In the genomic region with DNA sequence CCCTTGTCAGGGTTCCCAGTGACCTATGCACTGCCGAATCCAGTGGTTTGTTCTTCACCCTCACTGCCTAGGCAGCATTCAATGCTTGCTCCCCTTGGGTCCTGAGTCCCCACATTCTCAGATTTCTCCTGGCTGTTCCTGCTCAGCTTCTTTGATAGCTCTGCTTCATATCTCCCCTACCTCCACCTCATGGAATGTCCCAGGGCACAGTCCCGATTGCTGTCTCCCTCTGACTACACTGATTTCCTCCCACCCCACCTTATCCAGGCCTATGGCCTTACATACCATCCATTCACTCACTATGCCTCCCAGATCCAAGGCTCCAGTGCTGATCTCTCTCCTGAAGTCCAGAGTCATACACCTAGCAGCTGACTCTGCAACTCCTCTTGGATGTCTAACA, we compare ENCODE assay signal across 28 cellular contexts. TPM values are rescaled to one million over a fixed set of nuclear protein-coding genes. Genes with fewer than 3 reads are reported as not detected.
DNase-seq lines count a peak whose midpoint lies in the region; ATAC-seq, FAIRE-seq and TF ChIP-seq lines count a peak whose summit lies in the region.
"Had no signal": no experiment of that assay in that cellular context is flagged by ENCODE, and none has a peak within 500 bp of the region (broad histone marks: within the 10 kb centered on the region; RNA-seq: fewer than 3 reads in every experiment).

No MANE protein-coding gene starts in this region.

- ATAC-seq in left lung (no peak), HG03196 (IDR thresholded peaks at IDR 0.05; ENCODE audit: unreplicated experiment) (no peak), upper lobe of right lung (no peak)
- ATAC-seq: activated CD8-positive, alpha-beta memory T cell treated with anti-CD3 and anti-CD28 coated beads, Interleukin-2, amount 10 ng/mL, durations not matched to agents 7 days and 5 days; effector memory CD8-positive, alpha-beta T cell; mucosa of descending colon; stimulated activated naive B cell treated with anti-CD40 and anti-IgM and Interleukin-4, amounts not matched to agents 10 μg/mL and 1 μg/mL and 100 μg/mL, for 72 hours had no signal

- dilution Hi-C loops in keratinocyte (cut with MboI; ENCODE audit: extremely low pct_ligation_motif_present, low sequenced_read_pairs): no loop called here

- H3K36me3 ChIP-seq in BLaER1 (no peaks in the 10 kb centered on the region), H7 (replicated peaks; ENCODE audit: control insufficient read depth, insufficient read depth, low read length) (no peaks in the 10 kb centered on the region), keratinocyte (ENCODE audit: control insufficient read depth in 2 of 2, extremely low read depth in 1 of 2, insufficient read depth in 2 of 2, low read length in 2 of 2) (peaks cover 0 to 8% of the 10 kb centered on the region in 2 experiments), left lung (no peaks in the 10 kb centered on the region), upper lobe of right lung (no peaks in the 10 kb centered on the region)
- H3K36me3 ChIP-seq: cardiac muscle cell, sigmoid colon had no signal

- no peak overlapping the region for H2AFZ ChIP-seq in keratinocyte (ENCODE audit: control insufficient read depth, low read length)

- H4K20me1 ChIP-seq in BLaER1 (no peaks in the 10 kb centered on the region), keratinocyte (ENCODE audit: control insufficient read depth, extremely low read depth, insufficient read depth, low read length) (peaks cover 7% of the 10 kb centered on the region)

- TF ChIP-seq CTCF in keratinocyte (optimal IDR thresholded peaks at IDR 0.05 in 1 of 3, IDR thresholded peaks at IDR 0.05 in 1 of 3, conservative IDR thresholded peaks at IDR 0.05 in 1 of 3; ENCODE audit: extremely low read depth in 1 of 3, insufficient read depth in 2 of 3, low read length in 3 of 3) (no peak), left lung (IDR thresholded peaks at IDR 0.05) (no peak), upper lobe of right lung (IDR thresholded peaks at IDR 0.05) (no peak)

- H3K79me2 ChIP-seq in keratinocyte (ENCODE audit: control insufficient read depth, insufficient read depth, low read length): peaks cover 12% of the 10 kb centered on the region

- intact Hi-C loops in left lung (cut with DNase I) (loop anchor here in 1 of 2 donors (5.0 kb wide), 1 partner anchor 36 kb away; no protein-coding TSS in a partner anchor), upper lobe of right lung (cut with DNase I) (loop anchor here (5.0 kb wide), 1 partner anchor 36 kb away; no protein-coding TSS in a partner anchor)

- H3K9ac ChIP-seq in BLaER1 (no peak overlapping the region; the same call in 1 of the 2 replicates), keratinocyte (ENCODE audit: control insufficient read depth, extremely low read depth, insufficient read depth, low read length) (no peak overlapping the region)
- H3K9ac ChIP-seq: KMS-11 had no signal

- DNase-seq in H7 (peak; percentile 31), keratinocyte (ENCODE audit: low read depth, low spot score) (no peak), left lung (no peak), upper lobe of right lung (no peak)
- DNase-seq: activated CD4-positive, CD25-positive, alpha-beta regulatory T cell; activated CD8-positive, alpha-beta memory T cell treated with anti-CD3 and anti-CD28 coated beads, Interleukin-2, amount 10 ng/mL, durations not matched to agents 7 days and 5 days; activated naive CD4-positive, alpha-beta T cell treated with anti-CD3 and anti-CD28 coated beads, Interleukin-2, amount 10 ng/mL, durations not matched to agents 7 days and 5 days; DND-41; effector memory CD8-positive, alpha-beta T cell; kidney glomerular epithelial cell; mucosa of descending colon; NCI-H1417 treated with DMSO at 0.1 percent for 48 hours; NCI-H345; NCI-H748 treated with DMSO at 0.1 percent for 48 hours; sigmoid colon; stimulated activated CD4-positive, alpha-beta T cell treated with anti-CD3 and anti-CD28 coated beads, Interleukin-4, amount 100 ng/mL, for 4 hours; stimulated activated naive B cell treated with anti-CD40 and anti-IgM and Interleukin-4, amounts not matched to agents 10 μg/mL and 1 μg/mL and 100 μg/mL, for 72 hours had no signal

- peaks cover 4% of the 10 kb centered on the region for H3K9me1 ChIP-seq in keratinocyte (ENCODE audit: control insufficient read depth, extremely low read depth, insufficient read depth, low read length)

- H3K27ac ChIP-seq in BLaER1: no peak overlapping the region
- no peak overlapping the region for H3K27ac ChIP-seq in keratinocyte (ENCODE audit: control insufficient read depth, insufficient read depth, low read length)
- H3K27ac ChIP-seq in left lung: no peak overlapping the region
- no peak overlapping the region for H3K27ac ChIP-seq in upper lobe of right lung
- H3K27ac ChIP-seq: C4-2B, cardiac muscle cell, coronary artery, KMS-11, sigmoid colon had no signal

- H3K4me3 ChIP-seq in BLaER1: no peak overlapping the region
- H3K4me3 ChIP-seq in H7 (ENCODE audit: insufficient read depth, low read depth, low read length): no peak overlapping the region
- H3K4me3 ChIP-seq in keratinocyte (ENCODE audit: control insufficient read depth in 2 of 3, extremely low read depth in 1 of 3, insufficient read depth in 2 of 3, low read depth in 1 of 3, low read length in 3 of 3): no peak overlapping the region
- no peak overlapping the region for H3K4me3 ChIP-seq in left lung
- no peak overlapping the region for H3K4me3 ChIP-seq in upper lobe of right lung
- H3K4me3 ChIP-seq: cardiac muscle cell, coronary artery, lung, mucosa of descending colon, sigmoid colon had no signal

- H3K4me1 ChIP-seq in BLaER1 (peaks cover 41% of the 10 kb centered on the region), keratinocyte (ENCODE audit: control insufficient read depth, extremely low read depth, insufficient read depth, low read length) (peaks cover 29% of the 10 kb centered on the region), left lung (peaks cover 20 to 28% of the 10 kb centered on the region in 2 donors), upper lobe of right lung (peaks cover 25% of the 10 kb centered on the region)

- no peaks in the 10 kb centered on the region for H3K9me3 ChIP-seq in BLaER1
- no peaks in the 10 kb centered on the region for H3K9me3 ChIP-seq in keratinocyte (ENCODE audit: control insufficient read depth, low read depth, low read length)
- H3K9me3 ChIP-seq in left lung: no peaks in the 10 kb centered on the region
- no peaks in the 10 kb centered on the region for H3K9me3 ChIP-seq in upper lobe of right lung
- H3K9me3 ChIP-seq: mucosa of descending colon, sigmoid colon had no signal

- peak; percentile 29 for FAIRE-seq in keratinocyte (lab: Jason Lieb, UNC)
- FAIRE-seq: RCC 7860 had no signal

- H3K27me3 ChIP-seq in BLaER1 (peaks cover 13% of the 10 kb centered on the region), H7 (ENCODE audit: control insufficient read depth, insufficient read depth, low read length) (peaks cover 17% of the 10 kb centered on the region), keratinocyte (ENCODE audit: control insufficient read depth, extremely low read depth, insufficient read depth, low read length) (no peaks in the 10 kb centered on the region), left lung (no peaks in the 10 kb centered on the region), upper lobe of right lung (no peaks in the 10 kb centered on the region)
- H3K27me3 ChIP-seq: sigmoid colon had no signal

- H3K4me2 ChIP-seq in BLaER1 (peak overlapping the region; percentile 97), keratinocyte (ENCODE audit: control insufficient read depth, extremely low read depth, insufficient read depth, low read depth, low read length) (no peak overlapping the region)
- H3K4me2 ChIP-seq: KMS-11 had no signal

RNA-seq across cellular contexts. Expression of a gene that starts 1.5 kb away (rescaled TPM):
- total RNA-seq in H7 (2014; rRNA removed; shearing (Covaris generic)): not detected in 2 replicates
- polyA plus RNA-seq in keratinocyte: 0.19 TPM in 1 of 3 replicates, not detected in the others
- polyA plus RNA-seq in keratinocyte (2011; ENCODE audit: low read depth): 0.26 TPM
- polyA plus RNA-seq in keratinocyte (2011; cell fraction: cytosol; rRNA removed): not detected in 2 replicates
- 0.08 and 0.11 TPM in 2 replicates for polyA plus RNA-seq in keratinocyte (2011; cell fraction: nucleus; rRNA removed)
- not detected in 2 replicates for polyA plus RNA-seq in keratinocyte (2012; ENCODE audit: low replicate concordance)
- not detected in 3 replicates for polyA minus RNA-seq in keratinocyte
- not detected for polyA minus RNA-seq in keratinocyte (2011; cell fraction: cytosol; rRNA and poly(A)+ RNA removed)
- polyA minus RNA-seq in keratinocyte (2011; cell fraction: nucleus; rRNA and poly(A)+ RNA removed): not detected in 2 replicates
- total RNA-seq in left lung: 1 to 10 TPM in 1 of 2 donors, under 1 TPM in 1; 0.20 to 6.1 TPM
- total RNA-seq in upper lobe of right lung: not detected
- total RNA-seq: cardiac muscle cell, fibroblast of villous mesenchyme, HT1080 had no signal
- polyA plus RNA-seq: AG04450 had no signal

RNA-seq across cellular contexts. Expression of a gene that starts 1.9 kb away (rescaled TPM):
- total RNA-seq in H7 (2014; rRNA removed; shearing (Covaris generic)): 2.3 and 6.5 TPM in 2 replicates
- 10.1 to 20.6 TPM (median 12.0 TPM) in 3 replicates for polyA plus RNA-seq in keratinocyte
- 3.0 TPM for polyA plus RNA-seq in keratinocyte (2011; ENCODE audit: low read depth)
- polyA plus RNA-seq in keratinocyte (2011; cell fraction: cytosol; rRNA removed): 8.7 and 20.3 TPM in 2 replicates
- polyA plus RNA-seq in keratinocyte (2011; cell fraction: nucleus; rRNA removed): 8.1 and 10.8 TPM in 2 replicates
- 7.8 and 16.9 TPM in 2 replicates for polyA plus RNA-seq in keratinocyte (2012; ENCODE audit: low replicate concordance)
- 5.3 to 17.0 TPM (median 10.0 TPM) in 3 replicates for polyA minus RNA-seq in keratinocyte
- 31.7 TPM for polyA minus RNA-seq in keratinocyte (2011; cell fraction: cytosol; rRNA and poly(A)+ RNA removed)
- polyA minus RNA-seq in keratinocyte (2011; cell fraction: nucleus; rRNA and poly(A)+ RNA removed): 5.0 and 7.5 TPM in 2 replicates
- total RNA-seq in left lung (1 to 10 TPM; 3.7 to 6.3 TPM), upper lobe of right lung (6.6 TPM)

RNA-seq across cellular contexts. Expression of a gene that starts 12.6 kb away (rescaled TPM):
- total RNA-seq in H7 (2014; rRNA removed; shearing (Covaris generic)): 0.07 and 0.55 TPM in 2 replicates
- 5.4 to 10.4 TPM (median 7.7 TPM) in 3 replicates for polyA plus RNA-seq in keratinocyte
- 0.55 TPM for polyA plus RNA-seq in keratinocyte (2011; ENCODE audit: low read depth)
- 1.6 and 1.9 TPM in 2 replicates for polyA plus RNA-seq in keratinocyte (2011; cell fraction: cytosol; rRNA removed)
- 26.5 and 35.2 TPM in 2 replicates for polyA plus RNA-seq in keratinocyte (2011; cell fraction: nucleus; rRNA removed)
- polyA plus RNA-seq in keratinocyte (2012; ENCODE audit: low replicate concordance): 0.82 and 9.7 TPM in 2 replicates
- 13.5 to 30.4 TPM (median 13.7 TPM) in 3 replicates for polyA minus RNA-seq in keratinocyte
- polyA minus RNA-seq in keratinocyte (2011; cell fraction: cytosol; rRNA and poly(A)+ RNA removed): 8.4 TPM
- 6.4 and 8.2 TPM in 2 replicates for polyA minus RNA-seq in keratinocyte (2011; cell fraction: nucleus; rRNA and poly(A)+ RNA removed)
- 100 to 1,000 TPM in 1 of 2 donors, 10 to 100 TPM in 1; 97.4 to 121 TPM for total RNA-seq in left lung
- 110 TPM for total RNA-seq in upper lobe of right lung

RNA-seq across cellular contexts. Expression of a gene that starts 14.8 kb away (rescaled TPM):
- 34.7 and 38.2 TPM in 2 replicates for total RNA-seq in H7 (2014; rRNA removed; shearing (Covaris generic))
- polyA plus RNA-seq in keratinocyte: 24.5 to 34.3 TPM (median 25.9 TPM) in 3 replicates
- polyA plus RNA-seq in keratinocyte (2011; ENCODE audit: low read depth): 40.6 TPM
- 25.1 and 32.3 TPM in 2 replicates for polyA plus RNA-seq in keratinocyte (2011; cell fraction: cytosol; rRNA removed)
- polyA plus RNA-seq in keratinocyte (2011; cell fraction: nucleus; rRNA removed): 34.0 and 37.0 TPM in 2 replicates
- 19.3 and 25.2 TPM in 2 replicates for polyA plus RNA-seq in keratinocyte (2012; ENCODE audit: low replicate concordance)
- 49.3 to 153 TPM (median 61.9 TPM) in 3 replicates for polyA minus RNA-seq in keratinocyte
- polyA minus RNA-seq in keratinocyte (2011; cell fraction: cytosol; rRNA and poly(A)+ RNA removed): 48.2 TPM
- polyA minus RNA-seq in keratinocyte (2011; cell fraction: nucleus; rRNA and poly(A)+ RNA removed): 27.4 and 63.8 TPM in 2 replicates
- total RNA-seq in left lung (10 to 100 TPM; 42.1 to 42.7 TPM), upper lobe of right lung (39.5 TPM)

RNA-seq across cellular contexts. Expression of a gene that starts 55.2 kb away (rescaled TPM):
- 16.1 and 24.9 TPM in 2 replicates for total RNA-seq in H7 (2014; rRNA removed; shearing (Covaris generic))
- polyA plus RNA-seq in keratinocyte: 3.7 to 5.8 TPM (median 5.8 TPM) in 3 replicates
- polyA plus RNA-seq in keratinocyte (2011; ENCODE audit: low read depth): 0.76 TPM
- 1.9 and 2.2 TPM in 2 replicates for polyA plus RNA-seq in keratinocyte (2011; cell fraction: cytosol; rRNA removed)
- polyA plus RNA-seq in keratinocyte (2011; cell fraction: nucleus; rRNA removed): 8.6 and 8.9 TPM in 2 replicates
- polyA plus RNA-seq in keratinocyte (2012; ENCODE audit: low replicate concordance): 0.79 and 3.7 TPM in 2 replicates
- 3.6 to 7.2 TPM (median 5.9 TPM) in 3 replicates for polyA minus RNA-seq in keratinocyte
- polyA minus RNA-seq in keratinocyte (2011; cell fraction: cytosol; rRNA and poly(A)+ RNA removed): not detected
- 1.3 and 1.4 TPM in 2 replicates for polyA minus RNA-seq in keratinocyte (2011; cell fraction: nucleus; rRNA and poly(A)+ RNA removed)
- total RNA-seq in left lung (1 to 10 TPM; 2.4 to 2.5 TPM), upper lobe of right lung (1.5 TPM)

Comparison
In these comparisons a context has a peak if more than half of its experiments do, and no peak if none do; other contexts are left out.
1. RNA of a gene that starts 12.6 kb away (total RNA-seq): 97.4 to 121 TPM in left lung and 110 TPM in upper lobe of right lung (single experiment); 0.07 to 0.55 TPM in H7; every median in the first group is over 10 times any median in the second.